8 cellular contexts compared by ENCODE assay signal in genomic region chr16:525520-526180, GRCh38.
DNase-seq lines count a peak whose midpoint lies in the region; ATAC-seq and FAIRE-seq lines count a peak whose summit lies in the region.

No MANE protein-coding gene starts in this region.

- FAIRE-seq in RCC 7860 (lab: Jason Lieb, UNC), result peak; percentile 92

- peak overlapping the region; percentile 54 for H3K4me3 Mint-ChIP-seq in activated naive CD4-positive, alpha-beta T cell treated with anti-CD3 and anti-CD28 coated beads, Interleukin-2, amount 10 ng/mL, durations not matched to agents 7 days and 5 days

- H3K9me3 Mint-ChIP-seq in activated naive CD4-positive, alpha-beta T cell treated with anti-CD3 and anti-CD28 coated beads, Interleukin-2, amount 10 ng/mL, durations not matched to agents 7 days and 5 days, result no peaks in the 10 kb centered on the region

- CTCF ChIA-PET in activated naive CD4-positive, alpha-beta T cell treated with anti-CD3 and anti-CD28 coated beads, Interleukin-2, amount 10 ng/mL, durations not matched to agents 7 days and 5 days (lab: Charles Lee), result interaction anchor here (1.2 to 2.0 kb wide), 2 partner anchors 41 to 111 kb away, joined by 3 to 4 read pairs; partner anchors contain the start of gene NHLRC4

- peaks cover 44% of the 10 kb centered on the region for H3K4me1 Mint-ChIP-seq in activated naive CD4-positive, alpha-beta T cell treated with anti-CD3 and anti-CD28 coated beads, Interleukin-2, amount 10 ng/mL, durations not matched to agents 7 days and 5 days

- no peaks in the 10 kb centered on the region for H3K27me3 Mint-ChIP-seq in activated naive CD4-positive, alpha-beta T cell treated with anti-CD3 and anti-CD28 coated beads, Interleukin-2, amount 10 ng/mL, durations not matched to agents 7 days and 5 days

- peaks cover 7% of the 10 kb centered on the region for H3K36me3 Mint-ChIP-seq in activated naive CD4-positive, alpha-beta T cell treated with anti-CD3 and anti-CD28 coated beads, Interleukin-2, amount 10 ng/mL, durations not matched to agents 7 days and 5 days

- H3K27ac Mint-ChIP-seq in activated naive CD4-positive, alpha-beta T cell treated with anti-CD3 and anti-CD28 coated beads, Interleukin-2, amount 10 ng/mL, durations not matched to agents 7 days and 5 days, result peak overlapping the region; percentile 93

- DNase-seq in GM19240 (ENCODE audit: insufficient read length, low spot score), result peak; percentile 54
- peak; percentile 95 for DNase-seq in RCC 7860 (ENCODE audit: low spot score)
- peak; percentile 65 for DNase-seq in activated naive CD4-positive, alpha-beta T cell treated with anti-CD3 and anti-CD28 coated beads, Interleukin-2, amount 10 ng/mL, durations not matched to agents 7 days and 5 days
- DNase-seq in hepatic stellate cell (ENCODE audit: low spot score), result peak; percentile 83
- peak; percentile 33 to 47 for DNase-seq in stimulated activated CD4-positive, alpha-beta T cell treated with anti-CD3 and anti-CD28 coated beads, Interleukin-15, amount 100 ng/mL, for 1 hour (ENCODE audit: low read depth in 1 of 2, low spot score in 1 of 2)
- no peak for DNase-seq in NCI-H146 treated with DMSO at 0.1 percent for 48 hours (lab: John Stamatoyannopoulos, UW; ENCODE audit: unreplicated experiment)
- DNase-seq in SKM-1 (lab: John Stamatoyannopoulos, UW; ENCODE audit: unreplicated experiment), result no peak

- ATAC-seq in GM19463 (IDR thresholded peaks at IDR 0.05; ENCODE audit: unreplicated experiment), result no peak

Comparison
In these comparisons a context has a peak if more than half of its experiments do, and no peak if none do; other contexts are left out.
1. DNase-seq: peak in GM19240 (single experiment), RCC 7860 (single experiment), activated naive CD4-positive, alpha-beta T cell treated with anti-CD3 and anti-CD28 coated beads, Interleukin-2, amount 10 ng/mL, durations not matched to agents 7 days and 5 days (single experiment), hepatic stellate cell (single experiment) and stimulated activated CD4-positive, alpha-beta T cell treated with anti-CD3 and anti-CD28 coated beads, Interleukin-15, amount 100 ng/mL, for 1 hour (2 of 2); none in NCI-H146 treated with DMSO at 0.1 percent for 48 hours (single experiment) and SKM-1 (single experiment).